21 cellular contexts compared by ENCODE assay signal in genomic region chrX:22795680-22796079, GRCh38.
DNase-seq lines count a peak whose midpoint lies in the region; ATAC-seq and TF ChIP-seq lines count a peak whose summit lies in the region.
"Had no signal": no experiment of that assay in that cellular context is flagged by ENCODE, and none has a peak within 500 bp of the region (broad histone marks: within the 10 kb centered on the region; RNA-seq: fewer than 3 reads in every experiment).

No MANE protein-coding gene starts in this region.

- no peaks in the 10 kb centered on the region for H3K9me3 ChIP-seq in mammary epithelial cell (replicated peaks; ENCODE audit: insufficient read depth, low read length)
- no peaks in the 10 kb centered on the region for H3K9me3 ChIP-seq in upper lobe of right lung
- H3K9me3 ChIP-seq: HAP-1, SK-N-SH had no signal

- H3K4me1 ChIP-seq in mammary epithelial cell (ENCODE audit: insufficient read depth, low read length) (peaks cover 5% of the 10 kb centered on the region), upper lobe of right lung (no peaks in the 10 kb centered on the region)

- ATAC-seq in GM18907 (IDR thresholded peaks at IDR 0.05; ENCODE audit: unreplicated experiment), result no peak
- no peak for ATAC-seq in upper lobe of right lung
- ATAC-seq: K562 had no signal

- no peaks in the 10 kb centered on the region for H3K36me3 ChIP-seq in mammary epithelial cell (ENCODE audit: insufficient read depth, low read length)
- H3K36me3 ChIP-seq in upper lobe of right lung, result no peaks in the 10 kb centered on the region
- H3K36me3 ChIP-seq: HAP-1 had no signal

- TF ChIP-seq CTCF in mammary epithelial cell (conservative IDR thresholded peaks at IDR 0.05 in 1 of 2, IDR thresholded peaks at IDR 0.05 in 1 of 2; ENCODE audit: extremely low read depth in 1 of 2, insufficient read depth in 1 of 2, low read depth in 1 of 2, low read length in 2 of 2), result no peak
- no peak for TF ChIP-seq CTCF in upper lobe of right lung (IDR thresholded peaks at IDR 0.05)

- H3K4me3 ChIP-seq in mammary epithelial cell (replicated peaks in 1 of 3; ENCODE audit: insufficient read depth in 1 of 3, low read depth in 2 of 3, low read length in 3 of 3) (no peak overlapping the region), upper lobe of right lung (no peak overlapping the region)
- H3K4me3 ChIP-seq: HAP-1, K562, PC-9 had no signal

- H2AFZ ChIP-seq in mammary epithelial cell (ENCODE audit: low read depth, low read length), result no peak overlapping the region
- H2AFZ ChIP-seq: PC-9 had no signal

- H3K9ac ChIP-seq in mammary epithelial cell (ENCODE audit: insufficient read depth, low read length), result no peak overlapping the region
- H3K9ac ChIP-seq: SK-N-SH had no signal

- no TSS peak for BruUV-seq in mammary epithelial cell (replicated peaks; lab: Mats Ljungman, UMichigan)

- H4K20me1 ChIP-seq in mammary epithelial cell (ENCODE audit: insufficient read depth, low read length), result no peaks in the 10 kb centered on the region

- dilution Hi-C loops in mammary epithelial cell (cut with HindIII; ENCODE audit: low sequenced_read_pairs), result no loop called here

- in situ Hi-C loops in mammary epithelial cell (cut with MboI; ENCODE audit: low sequenced_read_pairs in 2 of 2), result no loop called here

- WGBS in mammary epithelial cell (ENCODE audit: low coverage, missing lambda C conversion rate), result 40% methylated on average over 3 of the region's 5 CpGs

- H3K4me2 ChIP-seq in mammary epithelial cell (ENCODE audit: insufficient read depth, low read depth, low read length), result no peak overlapping the region
- H3K4me2 ChIP-seq: PC-9, SK-N-SH had no signal

- H3K27me3 ChIP-seq in mammary epithelial cell (ENCODE audit: insufficient read depth, low read length) (no peaks in the 10 kb centered on the region), upper lobe of right lung (no peaks in the 10 kb centered on the region)

- H3K27ac ChIP-seq in mammary epithelial cell (ENCODE audit: insufficient read depth, low read depth, low read length) (no peak overlapping the region), upper lobe of right lung (no peak overlapping the region)
- H3K27ac ChIP-seq: C4-2B, HL-60, PC-9 had no signal

- intact Hi-C loops in mammary epithelial cell (cut with micrococcal nuclease), result no loop called here
- intact Hi-C loops in upper lobe of right lung (cut with DNase I), result no loop called here

- no peaks in the 10 kb centered on the region for H3K79me2 ChIP-seq in mammary epithelial cell (ENCODE audit: insufficient read depth, low read length)

- DNase-seq in EH (ENCODE audit: low read depth), result peak; percentile 3
- DNase-seq in OCI-M1 (lab: John Stamatoyannopoulos, UW), result peak; percentile 3
- peak; percentile 87 for DNase-seq in mammary epithelial cell
- DNase-seq in kidney tubule cell (ENCODE audit: low spot score), result peak; percentile 10
- no peak for DNase-seq in NCI-H146 treated with DMSO at 0.1 percent for 48 hours (lab: John Stamatoyannopoulos, UW; ENCODE audit: unreplicated experiment)
- no peak for DNase-seq in upper lobe of right lung
- DNase-seq: COR-L47, DMS153, MV-4-11, NCI-H1417, NCI-H2029, NCI-H2171, NCI-H446 treated with DMSO at 0.1 percent for 48 hours, PC-9, Right ventricle myocardium superior, SK-N-SH had no signal

- CTCF ChIA-PET in mammary epithelial cell (lab: Charles Lee; ENCODE audit: low non-redundant PET), result no interaction called here

Comparison
In these comparisons a context has a peak if more than half of its experiments do, and no peak if none do; other contexts are left out.
1. DNase-seq: peak in EH (single experiment), OCI-M1 (single experiment), mammary epithelial cell (single experiment) and kidney tubule cell (single experiment); none in NCI-H146 treated with DMSO at 0.1 percent for 48 hours (single experiment) and upper lobe of right lung (single experiment).